In genomic region chr3:37761583-37761982, GRCh38 we compare ENCODE assay signal across 2 cellular contexts.
TF ChIP-seq lines count a peak whose summit lies in the region.

No MANE protein-coding gene starts in this region.

TF ChIP-seq in GM23338, 12 proteins besides CTCF, POLR2A, EP300 and RAD21:
- TF ChIP-seq REST (IDR thresholded peaks at IDR 0.05; ENCODE audit: unreplicated experiment) (no peak), POLR2AphosphoS5 (IDR thresholded peaks at IDR 0.05; ENCODE audit: low read depth) (no peak)

TF ChIP-seq in K562, 482 proteins besides CTCF, POLR2A, EP300 and RAD21:
- TF ChIP-seq RFX1 (IDR thresholded peaks at IDR 0.05) (0 out of 2 replicates have a peak, but pooled peaks have one; percentile 5), MAFK (IDR thresholded peaks at IDR 0.05; ENCODE audit: low read length) (no peak)
